Comparison of ENCODE assay signal across 11 cellular contexts in genomic region chr12:72570601-72571000, GRCh38.
DNase-seq lines count a peak whose midpoint lies in the region; ATAC-seq, FAIRE-seq and TF ChIP-seq lines count a peak whose summit lies in the region.
"Had no signal": no experiment of that assay in that cellular context is flagged by ENCODE, and none has a peak within 500 bp of the region (broad histone marks: within the 10 kb centered on the region; RNA-seq: fewer than 3 reads in every experiment).

No MANE protein-coding gene starts in this region.

- H3K4me3 Mint-ChIP-seq in activated naive CD4-positive, alpha-beta T cell treated with anti-CD3 and anti-CD28 coated beads for 36 hours: no peak overlapping the region

- H3K9me3 Mint-ChIP-seq in activated naive CD4-positive, alpha-beta T cell treated with anti-CD3 and anti-CD28 coated beads for 36 hours: no peaks in the 10 kb centered on the region

- no peaks in the 10 kb centered on the region for H3K36me3 Mint-ChIP-seq in activated naive CD4-positive, alpha-beta T cell treated with anti-CD3 and anti-CD28 coated beads for 36 hours (ENCODE audit: low read depth)

- no peaks in the 10 kb centered on the region for H3K27me3 Mint-ChIP-seq in activated naive CD4-positive, alpha-beta T cell treated with anti-CD3 and anti-CD28 coated beads for 36 hours (ENCODE audit: low read depth)

- no peak for FAIRE-seq in HepG2 (lab: Jason Lieb, UNC)

- no peak for TF ChIP-seq EP300 in HepG2 (IDR thresholded peaks at IDR 0.05; ENCODE audit: low read depth in 2 of 2, low read length in 2 of 2)
- TF ChIP-seq EP300 in HepG2 (CRISPR knock-in tag; IDR thresholded peaks at IDR 0.05; ENCODE audit: borderline replicate concordance): no peak

- no peak for TF ChIP-seq RAD21 in HepG2 (CRISPR knock-in tag; IDR thresholded peaks at IDR 0.05)

- TF ChIP-seq POLR2A in HepG2 (IDR thresholded peaks at IDR 0.05; ENCODE audit: insufficient read depth in 1 of 2, low read depth in 2 of 2, low read length in 2 of 2): no peak

- in situ Hi-C loops in SK-MEL-5 (cut with HindIII; ENCODE audit: low pct_unique_long_range_greater_than_20kb, low sequenced_read_pairs) (no loop called here), HepG2 (cut with HindIII; ENCODE audit: extremely low pct_ligation_motif_present, low pct_unique_long_range_greater_than_20kb) (no loop called here)

- no peaks in the 10 kb centered on the region for H3K79me2 ChIP-seq in HepG2 (ENCODE audit: insufficient read depth, low read length)

- 17% methylated on average over 7 of the region's 7 CpGs for WGBS in HepG2 (ENCODE audit: low lambda C conversion rate)

- H3K9ac ChIP-seq in HepG2 (ENCODE audit: insufficient read depth, low read depth, low read length): no peak overlapping the region

- H4K20me1 ChIP-seq in HepG2 (ENCODE audit: insufficient read depth, low read length): no peaks in the 10 kb centered on the region

- H3K4me3 ChIP-seq in GM12864 (ENCODE audit: low read depth, low read length) (no peak overlapping the region), HepG2 (replicated peaks in 1 of 3; ENCODE audit: insufficient read depth in 1 of 3, low read depth in 2 of 3, low read length in 3 of 3) (no peak overlapping the region)
- H3K4me3 ChIP-seq: SK-N-MC had no signal

- POLR2A ChIA-PET in HepG2 (lab: Yijun Ruan, JAX): no interaction called here

- CTCF ChIA-PET in HepG2 (lab: Yijun Ruan, JAX; ENCODE audit: low intra/inter-chr PET ratio, low total read pairs): no interaction called here
- CTCF ChIA-PET in activated naive CD4-positive, alpha-beta T cell treated with anti-CD3 and anti-CD28 coated beads for 36 hours (lab: Charles Lee): interaction anchor here (0.6 kb wide), 1 partner anchor 258 kb away, joined by 7 read pairs; no protein-coding TSS in a partner anchor

- no peaks in the 10 kb centered on the region for H3K27me3 ChIP-seq in HepG2 (ENCODE audit: control insufficient read depth in 1 of 2, insufficient read depth in 2 of 2, low read length in 2 of 2)

- no TSS peak for BruUV-seq in HepG2 (replicated peaks; lab: Mats Ljungman, UMichigan)

- H3K36me3 ChIP-seq in HepG2 (replicated peaks in 1 of 2; ENCODE audit: control insufficient read depth in 1 of 2, insufficient read depth in 2 of 2, low read length in 2 of 2): no peaks in the 10 kb centered on the region

- H3K9me3 ChIP-seq in HepG2 (ENCODE audit: low read length): no peaks in the 10 kb centered on the region

- DNase-seq in GM12864 (ENCODE audit: low read depth): no peak
- peak; percentile 67 for DNase-seq in SK-MEL-5 (ENCODE audit: low read depth, low spot score)
- DNase-seq in HepG2 (ENCODE audit: low spot score): peak; percentile 30
- DNase-seq in activated naive CD4-positive, alpha-beta T cell treated with anti-CD3 and anti-CD28 coated beads for 36 hours: no peak
- no peak for DNase-seq in NCI-H2029 (lab: John Stamatoyannopoulos, UW)
- no peak for DNase-seq in NCI-H146 treated with DMSO at 0.1 percent for 48 hours (lab: John Stamatoyannopoulos, UW; ENCODE audit: unreplicated experiment)
- DNase-seq: left cardiac atrium had no signal

- intact Hi-C loops in HepG2 (cut with micrococcal nuclease; ENCODE audit: unreplicated experiment): loop anchor here (10.0 kb wide), 1 partner anchor 1844 kb away; no protein-coding TSS in a partner anchor
- intact Hi-C loops in activated naive CD4-positive, alpha-beta T cell treated with anti-CD3 and anti-CD28 coated beads for 36 hours (cut with micrococcal nuclease): no loop called here

- H3K4me2 ChIP-seq in HepG2 (ENCODE audit: low read depth, low read length): no peak overlapping the region

- TF ChIP-seq CTCF in GM12864 (IDR thresholded peaks at IDR 0.05; ENCODE audit: low read depth, low read length, missing control alignments) (peak; percentile 3), HepG2 (CRISPR knock-in tag; IDR thresholded peaks at IDR 0.05) (peak; percentile 57)

- ATAC-seq in HG03175 (IDR thresholded peaks at IDR 0.05; ENCODE audit: unreplicated experiment) (peak; percentile 68), HepG2 (peak; percentile 75), GM18520 (IDR thresholded peaks at IDR 0.05; ENCODE audit: unreplicated experiment) (no peak)
- ATAC-seq: left cardiac atrium, right cardiac atrium had no signal

- no peak overlapping the region for H2AFZ ChIP-seq in HepG2 (ENCODE audit: low read length)

- no peaks in the 10 kb centered on the region for H3K4me1 ChIP-seq in HepG2 (ENCODE audit: insufficient read depth, low read length)

- H3K27ac Mint-ChIP-seq in activated naive CD4-positive, alpha-beta T cell treated with anti-CD3 and anti-CD28 coated beads for 36 hours: no peak overlapping the region

- H3K27ac ChIP-seq in HepG2 (ENCODE audit: extremely low read length, insufficient read depth, low read length): no peak overlapping the region
- H3K27ac ChIP-seq: SK-N-MC had no signal

- no peaks in the 10 kb centered on the region for H3K4me1 Mint-ChIP-seq in activated naive CD4-positive, alpha-beta T cell treated with anti-CD3 and anti-CD28 coated beads for 36 hours (ENCODE audit: low read depth)

TF ChIP-seq in HepG2, 621 proteins besides CTCF, POLR2A, EP300 and RAD21:
- TF ChIP-seq AHDC1 (CRISPR knock-in tag; IDR thresholded peaks at IDR 0.05; ENCODE audit: borderline replicate concordance): no peak
- peak; percentile 55 for TF ChIP-seq STAG1 (CRISPR knock-in tag; IDR thresholded peaks at IDR 0.05)
TF ChIP-seq in HepG2: peak in this region for 1.

Comparison
In these comparisons a context has a peak if more than half of its experiments do, and no peak if none do; other contexts are left out.
1. DNase-seq: peak in SK-MEL-5 (single experiment) and HepG2 (single experiment); none in GM12864 (single experiment), activated naive CD4-positive, alpha-beta T cell treated with anti-CD3 and anti-CD28 coated beads for 36 hours (single experiment), NCI-H2029 (single experiment) and NCI-H146 treated with DMSO at 0.1 percent for 48 hours (single experiment).